Comparison of ENCODE assay signal across 9 cellular contexts in genomic region chr6:113672691-113673149, GRCh38.
DNase-seq lines count a peak whose midpoint lies in the region; ATAC-seq, FAIRE-seq and TF ChIP-seq lines count a peak whose summit lies in the region.
"Had no signal": no experiment of that assay in that cellular context is flagged by ENCODE, and none has a peak within 500 bp of the region (broad histone marks: within the 10 kb centered on the region; RNA-seq: fewer than 3 reads in every experiment).

No MANE protein-coding gene starts in this region.

- H3K4me1 ChIP-seq in pancreas: peaks cover 19 to 66% (median 20%) of the 10 kb centered on the region in 3 donors

- 40 to 42% methylated on average over 5 of the region's 5 CpGs for WGBS in pancreas, 2 donors

- no peaks in the 10 kb centered on the region for H3K36me3 ChIP-seq in pancreas

- ATAC-seq in pancreas: peak in 3 of 4 donors; percentile 31 to 58 (median 58)
- no peak for ATAC-seq in stimulated activated naive CD8-positive, alpha-beta T cell treated with anti-CD3 and anti-CD28 coated beads, Interleukin-15, amount 100 ng/mL, for 72 hours
- no peak for ATAC-seq in HG02884 (IDR thresholded peaks at IDR 0.05; ENCODE audit: unreplicated experiment)

- H3K9me3 Mint-ChIP-seq in CD14-positive monocyte: no peaks in the 10 kb centered on the region
- H3K9me3 Mint-ChIP-seq in stimulated activated naive CD8-positive, alpha-beta T cell treated with anti-CD3 and anti-CD28 coated beads, Interleukin-15, amount 100 ng/mL, for 72 hours: no peaks in the 10 kb centered on the region

- no peaks in the 10 kb centered on the region for H3K9me3 ChIP-seq in pancreas

- peaks cover 20% of the 10 kb centered on the region for H3K4me1 Mint-ChIP-seq in CD14-positive monocyte
- no peaks in the 10 kb centered on the region for H3K4me1 Mint-ChIP-seq in stimulated activated naive CD8-positive, alpha-beta T cell treated with anti-CD3 and anti-CD28 coated beads, Interleukin-15, amount 100 ng/mL, for 72 hours

- peak overlapping the region in 4 of 7 donors; percentile 18 to 56 (median 22) for H3K27ac Mint-ChIP-seq in CD14-positive monocyte
- no peak overlapping the region for H3K27ac Mint-ChIP-seq in stimulated activated naive CD8-positive, alpha-beta T cell treated with anti-CD3 and anti-CD28 coated beads, Interleukin-15, amount 100 ng/mL, for 72 hours

- TF ChIP-seq CTCF in CD14-positive monocyte (IDR thresholded peaks at IDR 0.05) (no peak), fibroblast of the aortic adventitia (IDR thresholded peaks at IDR 0.05; ENCODE audit: insufficient read depth, low read length) (no peak), pancreas (IDR thresholded peaks at IDR 0.05) (no peak), GM10266 (IDR thresholded peaks at IDR 0.05; ENCODE audit: control insufficient read depth, insufficient read depth, low read depth, missing control alignments) (no peak)

- intact Hi-C loops in CD14-positive monocyte (cut with micrococcal nuclease) (no loop called here), pancreas (cut with DNase I) (loop anchor here in 1 of 3 donors (10.0 kb wide), 1 partner anchor 182 kb away; the partner anchor contains the start of gene MARCKS)

- peak overlapping the region; percentile 55 for H3K4me3 ChIP-seq in fibroblast of the aortic adventitia (ENCODE audit: low read depth, low read length)
- H3K4me3 ChIP-seq in pancreas: peak overlapping the region in 1 of 4 donors; percentile 9

- H3K36me3 Mint-ChIP-seq in CD14-positive monocyte: no peaks in the 10 kb centered on the region

- H3K27me3 Mint-ChIP-seq in CD14-positive monocyte (ENCODE audit: low read depth in 3 of 3): peaks cover 0 to 2% (median 0%) of the 10 kb centered on the region in 3 donors
- H3K27me3 Mint-ChIP-seq in stimulated activated naive CD8-positive, alpha-beta T cell treated with anti-CD3 and anti-CD28 coated beads, Interleukin-15, amount 100 ng/mL, for 72 hours: peaks cover 8% of the 10 kb centered on the region

- no peaks in the 10 kb centered on the region for H3K27me3 ChIP-seq in pancreas

- H3K4me3 Mint-ChIP-seq in CD14-positive monocyte: no peak overlapping the region
- H3K4me3 Mint-ChIP-seq in stimulated activated naive CD8-positive, alpha-beta T cell treated with anti-CD3 and anti-CD28 coated beads, Interleukin-15, amount 100 ng/mL, for 72 hours: no peak overlapping the region

- no peak for FAIRE-seq in pancreas (lab: Jason Lieb, UNC)

- DNase-seq in CD14-positive monocyte (ENCODE audit: low spot score) (no peak), NCI-H446 (lab: John Stamatoyannopoulos, UW) (peak; percentile 23 to 54), fibroblast of the aortic adventitia (ENCODE audit: low read depth) (peak; percentile 94), pancreas (peak in 1 of 6 donors; percentile 33), GM10266 (ENCODE audit: extremely low spot score) (no peak), occipital lobe (lab: John Stamatoyannopoulos, UW) (no peak)
- no peak for DNase-seq in stimulated activated naive CD8-positive, alpha-beta T cell treated with anti-CD3 and anti-CD28 coated beads, Interleukin-15, amount 100 ng/mL, for 72 hours
- DNase-seq: activated effector memory CD4-positive, alpha-beta T cell treated with Interleukin-2 at 50 U/mL for 16 hours had no signal

- H3K27ac ChIP-seq in pancreas: peak overlapping the region in 2 of 4 donors; percentile 44 to 86

Comparison
In these comparisons a context has a peak if more than half of its experiments do, and no peak if none do; other contexts are left out.
1. DNase-seq: peak in NCI-H446 (2 of 2) and fibroblast of the aortic adventitia (single experiment); none in CD14-positive monocyte (single experiment), stimulated activated naive CD8-positive, alpha-beta T cell treated with anti-CD3 and anti-CD28 coated beads, Interleukin-15, amount 100 ng/mL, for 72 hours (0 of 2), GM10266 (single experiment) and occipital lobe (single experiment).
2. H3K27ac Mint-ChIP-seq: peak in CD14-positive monocyte (4 of 7); none in stimulated activated naive CD8-positive, alpha-beta T cell treated with anti-CD3 and anti-CD28 coated beads, Interleukin-15, amount 100 ng/mL, for 72 hours (0 of 2).
3. ATAC-seq: peak in pancreas (3 of 4); none in stimulated activated naive CD8-positive, alpha-beta T cell treated with anti-CD3 and anti-CD28 coated beads, Interleukin-15, amount 100 ng/mL, for 72 hours (single experiment) and HG02884 (single experiment).